8 cellular contexts compared by ENCODE assay signal in the genomic region with DNA sequence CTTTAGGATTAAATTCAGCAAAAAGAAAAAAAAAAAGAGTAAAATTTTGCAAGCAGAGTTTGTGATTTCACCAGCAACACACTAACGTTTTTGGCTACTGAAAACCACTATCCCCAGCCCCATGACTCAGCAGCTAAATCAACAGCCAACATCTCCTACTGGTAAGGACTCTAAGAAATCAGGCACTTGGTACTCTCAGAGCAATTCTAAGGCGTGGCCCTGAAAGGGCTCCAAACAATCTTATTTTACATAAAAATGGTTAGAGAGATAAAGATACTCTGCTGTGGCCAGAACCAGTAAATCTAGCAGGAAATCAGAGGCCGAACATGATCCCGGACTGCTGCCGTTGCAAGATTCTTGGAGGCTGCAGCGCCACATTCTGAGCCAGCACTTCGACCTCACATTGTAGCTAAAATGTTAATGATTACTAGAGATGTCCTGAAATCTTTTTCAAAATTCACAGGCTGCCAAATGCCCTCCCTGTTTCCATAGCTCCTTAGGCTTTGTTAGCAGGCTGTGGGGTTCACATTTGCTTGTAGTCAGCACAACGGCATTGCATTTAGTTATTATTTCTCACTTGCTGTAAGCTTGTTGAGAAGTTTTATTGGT. TPM values are rescaled to one million over a fixed set of nuclear protein-coding genes. Genes with fewer than 3 reads are reported as not detected.
DNase-seq lines count a peak whose midpoint lies in the region; ATAC-seq, FAIRE-seq and TF ChIP-seq lines count a peak whose summit lies in the region.

No MANE protein-coding gene starts in this region.

- H3K27me3 Mint-ChIP-seq in activated CD4-positive, alpha-beta memory T cell treated with anti-CD3 and anti-CD28 coated beads, Interleukin-2, amount 10 ng/mL, durations not matched to agents 7 days and 5 days: no peaks in the 10 kb centered on the region

- H3K4me1 Mint-ChIP-seq in activated CD4-positive, alpha-beta memory T cell treated with anti-CD3 and anti-CD28 coated beads, Interleukin-2, amount 10 ng/mL, durations not matched to agents 7 days and 5 days: peaks cover 30% of the 10 kb centered on the region

- no peak for TF ChIP-seq CTCF in fibroblast of lung (conservative IDR thresholded peaks at IDR 0.05 in 1 of 2, IDR thresholded peaks at IDR 0.05 in 1 of 2; ENCODE audit: low read depth in 1 of 2, low read length in 2 of 2)

- FAIRE-seq in G401.6 (lab: Jason Lieb, UNC): peak; percentile 66

- no peaks in the 10 kb centered on the region for H3K9me2 ChIP-seq in Karpas-422 (replicated peaks; ENCODE audit: insufficient read depth, low read length)

- H2AFZ ChIP-seq in Karpas-422 (ENCODE audit: low read length) (no peak overlapping the region), fibroblast of lung (ENCODE audit: low read length) (no peak overlapping the region), neuron (ENCODE audit: low read depth, low read length) (no peak overlapping the region)

- no peaks in the 10 kb centered on the region for H3K9me3 Mint-ChIP-seq in activated CD4-positive, alpha-beta memory T cell treated with anti-CD3 and anti-CD28 coated beads, Interleukin-2, amount 10 ng/mL, durations not matched to agents 7 days and 5 days

- ATAC-seq in GM18868 (IDR thresholded peaks at IDR 0.05; ENCODE audit: unreplicated experiment): no peak

- H3K4me1 ChIP-seq in Karpas-422 (ENCODE audit: low read length) (peaks cover 36% of the 10 kb centered on the region), fibroblast of lung (ENCODE audit: control insufficient read depth, extremely low read depth, insufficient read depth, low read length) (peaks cover 9% of the 10 kb centered on the region), neuron (ENCODE audit: insufficient read depth, low read length) (peaks cover 32% of the 10 kb centered on the region)

- POLR2A ChIA-PET in activated CD4-positive, alpha-beta memory T cell treated with anti-CD3 and anti-CD28 coated beads, Interleukin-2, amount 10 ng/mL, durations not matched to agents 7 days and 5 days (lab: Charles Lee): interaction anchor here (0.8 to 7.9 kb wide), 15 partner anchors 8 to 749 kb away, joined by 3 to 221 read pairs (median 5); partner anchors contain the start of gene CA6

- peak overlapping the region; percentile 71 for H3K4me2 ChIP-seq in Karpas-422 (ENCODE audit: low read depth, low read length, poor library complexity, severe bottlenecking)
- H3K4me2 ChIP-seq in fibroblast of lung (ENCODE audit: extremely low read depth, insufficient read depth, low read length): peak overlapping the region; percentile 13

- H3K4me3 Mint-ChIP-seq in activated CD4-positive, alpha-beta memory T cell treated with anti-CD3 and anti-CD28 coated beads, Interleukin-2, amount 10 ng/mL, durations not matched to agents 7 days and 5 days: peak overlapping the region; percentile 82

- DNase-seq in Karpas-422: no peak
- peak; percentile 76 for DNase-seq in activated CD4-positive, alpha-beta memory T cell treated with anti-CD3 and anti-CD28 coated beads, Interleukin-2, amount 10 ng/mL, durations not matched to agents 7 days and 5 days
- DNase-seq in fibroblast of lung (ENCODE audit: low read depth in 2 of 2): peak; percentile 97 to 99
- no peak for DNase-seq in DMS153 (lab: John Stamatoyannopoulos, UW)
- no peak for DNase-seq in ecto neural progenitor cell (ENCODE audit: low spot score)

- CTCF ChIA-PET in activated CD4-positive, alpha-beta memory T cell treated with anti-CD3 and anti-CD28 coated beads, Interleukin-2, amount 10 ng/mL, durations not matched to agents 7 days and 5 days (lab: Charles Lee): interaction anchor here (0.7 to 3.7 kb wide), 13 partner anchors 12 to 124 kb away, joined by 3 to 27 read pairs (median 4); no protein-coding TSS in a partner anchor

- H3K4me3 ChIP-seq in Karpas-422 (ENCODE audit: low read length): peak overlapping the region; percentile 94
- H3K4me3 ChIP-seq in fibroblast of lung (replicated peaks in 1 of 4; ENCODE audit: control extremely low read depth in 1 of 4, insufficient read depth in 1 of 4, low read depth in 3 of 4, low read length in 4 of 4): peak overlapping the region in 1 of 4 experiments; percentile 44
- peak overlapping the region; percentile 98 for H3K4me3 ChIP-seq in neuron (ENCODE audit: low read length)

- H3K9ac ChIP-seq in Karpas-422 (ENCODE audit: low read length) (peak overlapping the region; percentile 99), fibroblast of lung (ENCODE audit: insufficient read depth, low read length) (no peak overlapping the region)

- H3K27ac Mint-ChIP-seq in activated CD4-positive, alpha-beta memory T cell treated with anti-CD3 and anti-CD28 coated beads, Interleukin-2, amount 10 ng/mL, durations not matched to agents 7 days and 5 days: peak overlapping the region; percentile 95

- H3K27ac ChIP-seq in Karpas-422 (ENCODE audit: low read length) (peak overlapping the region; percentile 87; the same call in 1 of the 2 replicates), fibroblast of lung (ENCODE audit: insufficient read depth, low read length) (peak overlapping the region; percentile 97)

- H3K36me3 ChIP-seq in Karpas-422 (ENCODE audit: insufficient read depth, low read length) (peaks cover 25% of the 10 kb centered on the region), fibroblast of lung (ENCODE audit: control insufficient read depth, insufficient read depth, low read length) (peaks cover 2% of the 10 kb centered on the region), neuron (ENCODE audit: insufficient read depth, low read length) (peaks cover 11% of the 10 kb centered on the region)

- H3K79me2 ChIP-seq in Karpas-422 (ENCODE audit: low read length) (peaks cover 34% of the 10 kb centered on the region), fibroblast of lung (ENCODE audit: control insufficient read depth, insufficient read depth, low read length) (peaks cover 32% of the 10 kb centered on the region)

- no peaks in the 10 kb centered on the region for H3K27me3 ChIP-seq in Karpas-422 (ENCODE audit: low read length)
- no peaks in the 10 kb centered on the region for H3K27me3 ChIP-seq in fibroblast of lung (ENCODE audit: control insufficient read depth, insufficient read depth, low read length)
- no peaks in the 10 kb centered on the region for H3K27me3 ChIP-seq in neuron (ENCODE audit: insufficient read depth, low read length)

- no peaks in the 10 kb centered on the region for H3K9me3 ChIP-seq in Karpas-422 (ENCODE audit: low read length)
- H3K9me3 ChIP-seq in fibroblast of lung (ENCODE audit: control insufficient read depth, insufficient read depth, low read depth, low read length): no peaks in the 10 kb centered on the region
- H3K9me3 ChIP-seq in neuron (ENCODE audit: low read length): no peaks in the 10 kb centered on the region

- H3K36me3 Mint-ChIP-seq in activated CD4-positive, alpha-beta memory T cell treated with anti-CD3 and anti-CD28 coated beads, Interleukin-2, amount 10 ng/mL, durations not matched to agents 7 days and 5 days (ENCODE audit: low read depth): peaks cover 42% of the 10 kb centered on the region

- H4K20me1 ChIP-seq in Karpas-422 (ENCODE audit: insufficient read depth, low read depth, low read length) (peaks cover 24% of the 10 kb centered on the region), fibroblast of lung (ENCODE audit: control insufficient read depth, extremely low read depth, insufficient read depth, low read length) (no peaks in the 10 kb centered on the region)

RNA-seq across cellular contexts. Expression of gene ENO1, which starts 1.7 kb away (rescaled TPM):
- 1,044 and 1,347 TPM in 2 replicates for total RNA-seq in Karpas-422 (2014; rRNA removed; shearing (Covaris generic); ENCODE audit: low replicate concordance)
- 1,000 to 10,000 TPM; 2,453 to 2,472 TPM for total RNA-seq in activated CD4-positive, alpha-beta memory T cell treated with anti-CD3 and anti-CD28 coated beads, Interleukin-2, amount 10 ng/mL, durations not matched to agents 7 days and 5 days
- total RNA-seq in fibroblast of lung: 963 and 971 TPM in 2 replicates
- polyA plus RNA-seq in fibroblast of lung: 1,177 and 1,629 TPM in 2 replicates
- polyA plus RNA-seq in fibroblast of lung (2012): 1,392 and 2,021 TPM in 2 replicates
- polyA minus RNA-seq in fibroblast of lung (ENCODE audit: low replicate concordance): 1,769 and 2,224 TPM in 2 replicates

Comparison
In these comparisons a context has a peak if more than half of its experiments do, and no peak if none do; other contexts are left out.
1. DNase-seq: peak in activated CD4-positive, alpha-beta memory T cell treated with anti-CD3 and anti-CD28 coated beads, Interleukin-2, amount 10 ng/mL, durations not matched to agents 7 days and 5 days (single experiment) and fibroblast of lung (2 of 2); none in Karpas-422 (single experiment), DMS153 (single experiment) and ecto neural progenitor cell (single experiment).